Comparison of ENCODE assay signal across 1 cellular context in the genomic region with DNA sequence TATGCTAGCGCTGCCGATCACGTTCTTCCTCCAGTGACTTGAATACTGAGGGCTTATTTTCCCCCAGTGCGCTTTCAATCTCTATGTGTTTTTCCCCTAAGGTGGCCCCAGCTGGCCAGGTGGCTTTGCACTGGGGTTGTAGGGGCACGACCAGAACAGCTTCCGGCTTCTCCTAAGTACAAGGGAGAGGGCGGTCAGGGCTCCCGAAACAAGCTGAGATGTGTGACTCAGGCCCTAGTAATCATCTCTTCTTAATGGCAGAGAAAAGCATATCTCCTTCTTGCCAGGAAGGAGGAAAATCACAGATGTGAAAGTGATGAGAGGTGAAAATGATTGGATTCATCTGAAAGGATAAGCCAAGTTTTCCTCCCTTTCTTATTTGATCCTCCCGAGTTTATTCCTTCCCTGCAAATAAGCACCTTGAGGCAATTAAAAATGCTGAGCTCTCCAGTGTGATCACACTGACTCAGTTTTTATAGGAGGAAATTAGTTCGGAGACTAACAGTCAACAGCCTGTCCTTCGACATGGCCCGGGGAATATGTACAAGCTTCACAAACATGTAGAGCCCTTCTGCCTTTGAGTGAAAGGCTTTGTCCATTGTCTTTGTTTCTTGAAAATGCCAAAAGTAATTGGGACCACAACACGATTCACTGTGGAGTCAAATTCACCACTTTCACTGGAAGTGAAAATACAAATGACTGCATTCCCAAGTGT.
TF ChIP-seq lines count a peak whose summit lies in the region.

No MANE protein-coding gene starts in this region.

TF ChIP-seq in WTC11, 78 proteins besides CTCF, POLR2A, EP300 and RAD21 (continued from another document):
- TF ChIP-seq, protein P1, sequence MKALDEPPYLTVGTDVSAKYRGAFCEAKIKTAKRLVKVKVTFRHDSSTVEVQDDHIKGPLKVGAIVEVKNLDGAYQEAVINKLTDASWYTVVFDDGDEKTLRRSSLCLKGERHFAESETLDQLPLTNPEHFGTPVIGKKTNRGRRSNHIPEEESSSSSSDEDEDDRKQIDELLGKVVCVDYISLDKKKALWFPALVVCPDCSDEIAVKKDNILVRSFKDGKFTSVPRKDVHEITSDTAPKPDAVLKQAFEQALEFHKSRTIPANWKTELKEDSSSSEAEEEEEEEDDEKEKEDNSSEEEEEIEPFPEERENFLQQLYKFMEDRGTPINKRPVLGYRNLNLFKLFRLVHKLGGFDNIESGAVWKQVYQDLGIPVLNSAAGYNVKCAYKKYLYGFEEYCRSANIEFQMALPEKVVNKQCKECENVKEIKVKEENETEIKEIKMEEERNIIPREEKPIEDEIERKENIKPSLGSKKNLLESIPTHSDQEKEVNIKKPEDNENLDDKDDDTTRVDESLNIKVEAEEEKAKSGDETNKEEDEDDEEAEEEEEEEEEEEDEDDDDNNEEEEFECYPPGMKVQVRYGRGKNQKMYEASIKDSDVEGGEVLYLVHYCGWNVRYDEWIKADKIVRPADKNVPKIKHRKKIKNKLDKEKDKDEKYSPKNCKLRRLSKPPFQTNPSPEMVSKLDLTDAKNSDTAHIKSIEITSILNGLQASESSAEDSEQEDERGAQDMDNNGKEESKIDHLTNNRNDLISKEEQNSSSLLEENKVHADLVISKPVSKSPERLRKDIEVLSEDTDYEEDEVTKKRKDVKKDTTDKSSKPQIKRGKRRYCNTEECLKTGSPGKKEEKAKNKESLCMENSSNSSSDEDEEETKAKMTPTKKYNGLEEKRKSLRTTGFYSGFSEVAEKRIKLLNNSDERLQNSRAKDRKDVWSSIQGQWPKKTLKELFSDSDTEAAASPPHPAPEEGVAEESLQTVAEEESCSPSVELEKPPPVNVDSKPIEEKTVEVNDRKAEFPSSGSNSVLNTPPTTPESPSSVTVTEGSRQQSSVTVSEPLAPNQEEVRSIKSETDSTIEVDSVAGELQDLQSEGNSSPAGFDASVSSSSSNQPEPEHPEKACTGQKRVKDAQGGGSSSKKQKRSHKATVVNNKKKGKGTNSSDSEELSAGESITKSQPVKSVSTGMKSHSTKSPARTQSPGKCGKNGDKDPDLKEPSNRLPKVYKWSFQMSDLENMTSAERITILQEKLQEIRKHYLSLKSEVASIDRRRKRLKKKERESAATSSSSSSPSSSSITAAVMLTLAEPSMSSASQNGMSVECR (CRISPR knock-in tag; IDR thresholded peaks at IDR 0.05; ENCODE audit: borderline replicate concordance) = no peak
- TF ChIP-seq SMAD3 (CRISPR knock-in tag; IDR thresholded peaks at IDR 0.05; ENCODE audit: borderline replicate concordance) = no peak
- no peak for TF ChIP-seq ATF1 (CRISPR knock-in tag; IDR thresholded peaks at IDR 0.05)
- no peak for TF ChIP-seq ESRRA (CRISPR knock-in tag; IDR thresholded peaks at IDR 0.05; ENCODE audit: borderline replicate concordance)
- no peak for TF ChIP-seq NR1H2 (CRISPR knock-in tag; IDR thresholded peaks at IDR 0.05)
- TF ChIP-seq, protein P2, sequence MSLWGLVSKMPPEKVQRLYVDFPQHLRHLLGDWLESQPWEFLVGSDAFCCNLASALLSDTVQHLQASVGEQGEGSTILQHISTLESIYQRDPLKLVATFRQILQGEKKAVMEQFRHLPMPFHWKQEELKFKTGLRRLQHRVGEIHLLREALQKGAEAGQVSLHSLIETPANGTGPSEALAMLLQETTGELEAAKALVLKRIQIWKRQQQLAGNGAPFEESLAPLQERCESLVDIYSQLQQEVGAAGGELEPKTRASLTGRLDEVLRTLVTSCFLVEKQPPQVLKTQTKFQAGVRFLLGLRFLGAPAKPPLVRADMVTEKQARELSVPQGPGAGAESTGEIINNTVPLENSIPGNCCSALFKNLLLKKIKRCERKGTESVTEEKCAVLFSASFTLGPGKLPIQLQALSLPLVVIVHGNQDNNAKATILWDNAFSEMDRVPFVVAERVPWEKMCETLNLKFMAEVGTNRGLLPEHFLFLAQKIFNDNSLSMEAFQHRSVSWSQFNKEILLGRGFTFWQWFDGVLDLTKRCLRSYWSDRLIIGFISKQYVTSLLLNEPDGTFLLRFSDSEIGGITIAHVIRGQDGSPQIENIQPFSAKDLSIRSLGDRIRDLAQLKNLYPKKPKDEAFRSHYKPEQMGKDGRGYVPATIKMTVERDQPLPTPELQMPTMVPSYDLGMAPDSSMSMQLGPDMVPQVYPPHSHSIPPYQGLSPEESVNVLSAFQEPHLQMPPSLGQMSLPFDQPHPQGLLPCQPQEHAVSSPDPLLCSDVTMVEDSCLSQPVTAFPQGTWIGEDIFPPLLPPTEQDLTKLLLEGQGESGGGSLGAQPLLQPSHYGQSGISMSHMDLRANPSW (CRISPR knock-in tag; conservative IDR thresholded peaks at IDR 0.05; ENCODE audit: low read depth) = no peak
- TF ChIP-seq FOXK1 (CRISPR knock-in tag; IDR thresholded peaks at IDR 0.05) = no peak
- TF ChIP-seq, protein P3, sequence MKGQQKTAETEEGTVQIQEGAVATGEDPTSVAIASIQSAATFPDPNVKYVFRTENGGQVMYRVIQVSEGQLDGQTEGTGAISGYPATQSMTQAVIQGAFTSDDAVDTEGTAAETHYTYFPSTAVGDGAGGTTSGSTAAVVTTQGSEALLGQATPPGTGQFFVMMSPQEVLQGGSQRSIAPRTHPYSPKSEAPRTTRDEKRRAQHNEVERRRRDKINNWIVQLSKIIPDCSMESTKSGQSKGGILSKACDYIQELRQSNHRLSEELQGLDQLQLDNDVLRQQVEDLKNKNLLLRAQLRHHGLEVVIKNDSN (CRISPR knock-in tag; IDR thresholded peaks at IDR 0.05) = no peak
- TF ChIP-seq GRHL2 (CRISPR knock-in tag; IDR thresholded peaks at IDR 0.05; ENCODE audit: insufficient replicate concordance, severe bottlenecking) = no peak
- TF ChIP-seq, protein P4, sequence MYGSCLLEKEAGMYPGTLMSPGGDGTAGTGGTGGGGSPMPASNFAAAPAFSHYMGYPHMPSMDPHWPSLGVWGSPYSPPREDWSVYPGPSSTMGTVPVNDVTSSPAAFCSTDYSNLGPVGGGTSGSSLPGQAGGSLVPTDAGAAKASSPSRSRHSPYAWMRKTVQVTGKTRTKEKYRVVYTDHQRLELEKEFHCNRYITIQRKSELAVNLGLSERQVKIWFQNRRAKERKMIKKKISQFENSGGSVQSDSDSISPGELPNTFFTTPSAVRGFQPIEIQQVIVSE (CRISPR knock-in tag; IDR thresholded peaks at IDR 0.05; ENCODE audit: borderline replicate concordance) = no peak
- TF ChIP-seq, protein P5, sequence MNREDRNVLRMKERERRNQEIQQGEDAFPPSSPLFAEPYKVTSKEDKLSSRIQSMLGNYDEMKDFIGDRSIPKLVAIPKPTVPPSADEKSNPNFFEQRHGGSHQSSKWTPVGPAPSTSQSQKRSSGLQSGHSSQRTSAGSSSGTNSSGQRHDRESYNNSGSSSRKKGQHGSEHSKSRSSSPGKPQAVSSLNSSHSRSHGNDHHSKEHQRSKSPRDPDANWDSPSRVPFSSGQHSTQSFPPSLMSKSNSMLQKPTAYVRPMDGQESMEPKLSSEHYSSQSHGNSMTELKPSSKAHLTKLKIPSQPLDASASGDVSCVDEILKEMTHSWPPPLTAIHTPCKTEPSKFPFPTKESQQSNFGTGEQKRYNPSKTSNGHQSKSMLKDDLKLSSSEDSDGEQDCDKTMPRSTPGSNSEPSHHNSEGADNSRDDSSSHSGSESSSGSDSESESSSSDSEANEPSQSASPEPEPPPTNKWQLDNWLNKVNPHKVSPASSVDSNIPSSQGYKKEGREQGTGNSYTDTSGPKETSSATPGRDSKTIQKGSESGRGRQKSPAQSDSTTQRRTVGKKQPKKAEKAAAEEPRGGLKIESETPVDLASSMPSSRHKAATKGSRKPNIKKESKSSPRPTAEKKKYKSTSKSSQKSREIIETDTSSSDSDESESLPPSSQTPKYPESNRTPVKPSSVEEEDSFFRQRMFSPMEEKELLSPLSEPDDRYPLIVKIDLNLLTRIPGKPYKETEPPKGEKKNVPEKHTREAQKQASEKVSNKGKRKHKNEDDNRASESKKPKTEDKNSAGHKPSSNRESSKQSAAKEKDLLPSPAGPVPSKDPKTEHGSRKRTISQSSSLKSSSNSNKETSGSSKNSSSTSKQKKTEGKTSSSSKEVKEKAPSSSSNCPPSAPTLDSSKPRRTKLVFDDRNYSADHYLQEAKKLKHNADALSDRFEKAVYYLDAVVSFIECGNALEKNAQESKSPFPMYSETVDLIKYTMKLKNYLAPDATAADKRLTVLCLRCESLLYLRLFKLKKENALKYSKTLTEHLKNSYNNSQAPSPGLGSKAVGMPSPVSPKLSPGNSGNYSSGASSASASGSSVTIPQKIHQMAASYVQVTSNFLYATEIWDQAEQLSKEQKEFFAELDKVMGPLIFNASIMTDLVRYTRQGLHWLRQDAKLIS (CRISPR knock-in tag; IDR thresholded peaks at IDR 0.05; ENCODE audit: borderline replicate concordance) = no peak
- TF ChIP-seq, protein P6, sequence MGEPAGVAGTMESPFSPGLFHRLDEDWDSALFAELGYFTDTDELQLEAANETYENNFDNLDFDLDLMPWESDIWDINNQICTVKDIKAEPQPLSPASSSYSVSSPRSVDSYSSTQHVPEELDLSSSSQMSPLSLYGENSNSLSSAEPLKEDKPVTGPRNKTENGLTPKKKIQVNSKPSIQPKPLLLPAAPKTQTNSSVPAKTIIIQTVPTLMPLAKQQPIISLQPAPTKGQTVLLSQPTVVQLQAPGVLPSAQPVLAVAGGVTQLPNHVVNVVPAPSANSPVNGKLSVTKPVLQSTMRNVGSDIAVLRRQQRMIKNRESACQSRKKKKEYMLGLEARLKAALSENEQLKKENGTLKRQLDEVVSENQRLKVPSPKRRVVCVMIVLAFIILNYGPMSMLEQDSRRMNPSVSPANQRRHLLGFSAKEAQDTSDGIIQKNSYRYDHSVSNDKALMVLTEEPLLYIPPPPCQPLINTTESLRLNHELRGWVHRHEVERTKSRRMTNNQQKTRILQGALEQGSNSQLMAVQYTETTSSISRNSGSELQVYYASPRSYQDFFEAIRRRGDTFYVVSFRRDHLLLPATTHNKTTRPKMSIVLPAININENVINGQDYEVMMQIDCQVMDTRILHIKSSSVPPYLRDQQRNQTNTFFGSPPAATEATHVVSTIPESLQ (CRISPR knock-in tag; IDR thresholded peaks at IDR 0.05) = no peak
- TF ChIP-seq ELF4 (CRISPR knock-in tag; IDR thresholded peaks at IDR 0.05; ENCODE audit: low read depth) = no peak
- TF ChIP-seq, protein P7, sequence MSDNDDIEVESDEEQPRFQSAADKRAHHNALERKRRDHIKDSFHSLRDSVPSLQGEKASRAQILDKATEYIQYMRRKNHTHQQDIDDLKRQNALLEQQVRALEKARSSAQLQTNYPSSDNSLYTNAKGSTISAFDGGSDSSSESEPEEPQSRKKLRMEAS (CRISPR knock-in tag; IDR thresholded peaks at IDR 0.05) = no peak
- TF ChIP-seq, protein P8, sequence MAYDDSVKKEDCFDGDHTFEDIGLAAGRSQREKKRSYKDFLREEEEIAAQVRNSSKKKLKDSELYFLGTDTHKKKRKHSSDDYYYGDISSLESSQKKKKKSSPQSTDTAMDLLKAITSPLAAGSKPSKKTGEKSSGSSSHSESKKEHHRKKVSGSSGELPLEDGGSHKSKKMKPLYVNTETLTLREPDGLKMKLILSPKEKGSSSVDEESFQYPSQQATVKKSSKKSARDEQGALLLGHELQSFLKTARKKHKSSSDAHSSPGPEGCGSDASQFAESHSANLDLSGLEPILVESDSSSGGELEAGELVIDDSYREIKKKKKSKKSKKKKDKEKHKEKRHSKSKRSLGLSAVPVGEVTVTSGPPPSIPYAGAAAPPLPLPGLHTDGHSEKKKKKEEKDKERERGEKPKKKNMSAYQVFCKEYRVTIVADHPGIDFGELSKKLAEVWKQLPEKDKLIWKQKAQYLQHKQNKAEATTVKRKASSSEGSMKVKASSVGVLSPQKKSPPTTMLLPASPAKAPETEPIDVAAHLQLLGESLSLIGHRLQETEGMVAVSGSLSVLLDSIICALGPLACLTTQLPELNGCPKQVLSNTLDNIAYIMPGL (CRISPR knock-in tag; IDR thresholded peaks at IDR 0.05) = no peak
